In the genomic region with DNA sequence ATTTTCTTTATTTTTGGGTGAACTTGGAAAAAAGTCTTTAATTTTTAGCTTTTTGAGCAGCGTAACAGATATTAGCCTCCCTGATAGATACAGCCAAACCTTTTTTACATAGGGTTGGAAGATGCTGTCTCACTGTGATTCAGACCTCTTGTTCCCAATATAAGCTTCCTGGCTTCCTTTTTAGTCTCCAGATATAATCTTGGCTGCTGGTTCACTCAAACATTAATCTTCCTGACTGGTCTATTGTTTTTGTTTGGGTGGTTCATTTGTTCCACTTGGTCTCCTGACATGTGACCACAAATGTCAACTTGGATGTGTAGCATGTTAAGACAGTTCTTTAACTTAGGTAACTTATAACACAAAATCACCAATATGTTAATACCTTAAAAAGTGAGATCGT, we compare ENCODE assay signal across 24 cellular contexts. TPM values are rescaled to one million over a fixed set of nuclear protein-coding genes. Genes with fewer than 3 reads are reported as not detected.
DNase-seq lines count a peak whose midpoint lies in the region; ATAC-seq, FAIRE-seq and TF ChIP-seq lines count a peak whose summit lies in the region.
"Had no signal": no experiment of that assay in that cellular context is flagged by ENCODE, and none has a peak within 500 bp of the region (broad histone marks: within the 10 kb centered on the region; RNA-seq: fewer than 3 reads in every experiment).

No MANE protein-coding gene starts in this region.

- H2AFZ ChIP-seq in PC-9, result no peak overlapping the region
- H2AFZ ChIP-seq in endothelial cell of umbilical vein (ENCODE audit: low read depth, low read length), result no peak overlapping the region

- H3K4me1 ChIP-seq in PC-9 (replicated peaks; ENCODE audit: insufficient read depth), result no peaks in the 10 kb centered on the region
- peaks cover 31% of the 10 kb centered on the region for H3K4me1 ChIP-seq in endothelial cell of umbilical vein (ENCODE audit: control insufficient read depth, extremely low read depth, insufficient read depth, low read length)

- POLR2A ChIA-PET in PC-9 (lab: Charles Lee; ENCODE audit: unreplicated experiment) (no interaction called here), endothelial cell of umbilical vein (lab: Charles Lee) (no interaction called here)

- no peak overlapping the region for H3K4me3 ChIP-seq in PC-9
- no peak overlapping the region for H3K4me3 ChIP-seq in endothelial cell of umbilical vein (replicated peaks in 1 of 3; ENCODE audit: insufficient read depth in 1 of 3, low read depth in 1 of 3, low read length in 3 of 3)
- H3K4me3 ChIP-seq: gastrocnemius medialis, GM12878 had no signal

- no peaks in the 10 kb centered on the region for H3K9me3 ChIP-seq in PC-9 (ENCODE audit: insufficient read depth, low read depth)
- H3K9me3 ChIP-seq in endothelial cell of umbilical vein (replicated peaks; ENCODE audit: control insufficient read depth, insufficient read depth, low read length), result no peaks in the 10 kb centered on the region
- H3K9me3 ChIP-seq: gastrocnemius medialis had no signal

- H3K79me2 ChIP-seq in PC-9 (ENCODE audit: low read depth) (no peaks in the 10 kb centered on the region), endothelial cell of umbilical vein (ENCODE audit: control insufficient read depth, insufficient read depth, low read length) (peaks cover 2% of the 10 kb centered on the region)

- H4K20me1 ChIP-seq in PC-9 (ENCODE audit: insufficient read depth) (no peaks in the 10 kb centered on the region), endothelial cell of umbilical vein (replicated peaks; ENCODE audit: control insufficient read depth, extremely low read depth, insufficient read depth, low read length) (no peaks in the 10 kb centered on the region)

- no peaks in the 10 kb centered on the region for H3K27me3 Mint-ChIP-seq in nephron (ENCODE audit: low read depth)
- H3K27me3 Mint-ChIP-seq: brain had no signal

- BruUV-seq in PC-9 (replicated peaks; lab: Mats Ljungman, UMichigan) (no TSS peak), endothelial cell of umbilical vein (replicated peaks; lab: Mats Ljungman, UMichigan) (no TSS peak)

- dilution Hi-C loops in endothelial cell of umbilical vein (cut with MboI; ENCODE audit: extremely low pct_ligation_motif_present, low sequenced_read_pairs), result no loop called here

- H3K36me3 ChIP-seq in PC-9 (ENCODE audit: low read depth), result no peaks in the 10 kb centered on the region
- H3K36me3 ChIP-seq in endothelial cell of umbilical vein (ENCODE audit: control insufficient read depth in 2 of 2, extremely low read depth in 1 of 2, insufficient read depth in 2 of 2, low read length in 2 of 2), result no peaks in the 10 kb centered on the region
- H3K36me3 ChIP-seq: gastrocnemius medialis had no signal

- H3K9ac ChIP-seq in endothelial cell of umbilical vein (replicated peaks; ENCODE audit: extremely low read depth, insufficient read depth, low read length), result peak overlapping the region; percentile 63

- H3K27me3 ChIP-seq in PC-9 (ENCODE audit: insufficient read depth, low read depth) (no peaks in the 10 kb centered on the region), endothelial cell of umbilical vein (ENCODE audit: control insufficient read depth in 2 of 2, insufficient read depth in 2 of 2, low read length in 2 of 2) (no peaks in the 10 kb centered on the region)
- H3K27me3 ChIP-seq: gastrocnemius medialis had no signal

- FAIRE-seq in endothelial cell of umbilical vein (lab: Jason Lieb, UNC), result peak; percentile 78
- FAIRE-seq: GM12878, H1, HTR-8/SVneo had no signal

- CTCF ChIA-PET in PC-9 (lab: Charles Lee), result no interaction called here
- CTCF ChIA-PET in endothelial cell of umbilical vein (lab: Charles Lee), result interaction anchor here (0.7 to 1.2 kb wide), 3 partner anchors 9 to 534 kb away, joined by 3 to 4 read pairs (median 3); no protein-coding TSS in a partner anchor

- H3K9me3 Mint-ChIP-seq in nephron, result peaks cover 2% of the 10 kb centered on the region
- H3K9me3 Mint-ChIP-seq: activated T-cell treated with anti-CD3 and anti-CD28 coated beads, Interleukin-2, amount 50 U/mL, for 4 hours; mesothelial cell of epicardium; natural killer cell treated with Interleukin-12 subunit alpha and Interleukin-12 subunit beta and Interleukin-15 and Interleukin-18, amount 100 ng/mL, for 72 hours; stimulated activated effector memory CD8-positive, alpha-beta T cell treated with anti-CD3 and anti-CD28 coated beads, Interleukin-12 subunit alpha, Interleukin-12 subunit beta, amount 100 ng/mL, for 72 hours had no signal

- no peak overlapping the region for H3K4me3 Mint-ChIP-seq in nephron
- H3K4me3 Mint-ChIP-seq: activated T-cell treated with anti-CD3 and anti-CD28 coated beads, Interleukin-2, amount 50 U/mL, for 4 hours; brain; mesothelial cell of epicardium; natural killer cell treated with Interleukin-12 subunit alpha and Interleukin-12 subunit beta and Interleukin-15 and Interleukin-18, amount 100 ng/mL, for 72 hours; stimulated activated effector memory CD8-positive, alpha-beta T cell treated with anti-CD3 and anti-CD28 coated beads, Interleukin-12 subunit alpha, Interleukin-12 subunit beta, amount 100 ng/mL, for 72 hours had no signal

- H3F3A ChIP-seq in PC-9 (ENCODE audit: insufficient read depth, low read depth), result no peaks in the 10 kb centered on the region

- DNase-seq in EH (ENCODE audit: low read depth) (peak; percentile 24), PC-9 (no peak), endothelial cell of umbilical vein (ENCODE audit: low read depth, low spot score) (peak; percentile 90), ecto neural progenitor cell (ENCODE audit: low spot score) (no peak), NCI-H2107 treated with DMSO at 0.1 percent for 48 hours (lab: John Stamatoyannopoulos, UW; ENCODE audit: unreplicated experiment) (no peak), NCI-H526 treated with DMSO at 0.1 percent for 48 hours (lab: John Stamatoyannopoulos, UW) (no peak)
- DNase-seq: activated CD4-positive, CD25-positive, alpha-beta regulatory T cell treated with anti-CD3 and anti-CD28 coated beads, Interleukin-2, amount 50 U/mL, for 72 hours; activated CD8-positive, alpha-beta memory T cell treated with anti-CD3 and anti-CD28 coated beads for 24 hours; activated naive CD4-positive, alpha-beta T cell treated with anti-CD3 and anti-CD28 coated beads, Interleukin-2, amount 50 U/mL, for 16 hours; activated T-cell treated with anti-CD3 and anti-CD28 coated beads, Interleukin-2, amount 50 U/mL, for 4 hours; cortex of kidney; gastrocnemius medialis; NCI-H1048; NCI-H1930 had no signal

- H3K27ac ChIP-seq in PC-9, result 0 out of 2 replicates have a peak overlapping the region, but pooled peaks have one; percentile 10
- H3K27ac ChIP-seq in endothelial cell of umbilical vein (ENCODE audit: insufficient read depth, low read depth, low read length), result peak overlapping the region; percentile 86
- H3K27ac ChIP-seq: gastrocnemius medialis, RWPE1 had no signal

- no peaks in the 10 kb centered on the region for H3K36me3 Mint-ChIP-seq in nephron (ENCODE audit: low read depth)
- H3K36me3 Mint-ChIP-seq: brain; mesothelial cell of epicardium; natural killer cell treated with Interleukin-12 subunit alpha and Interleukin-12 subunit beta and Interleukin-15 and Interleukin-18, amount 100 ng/mL, for 72 hours; stimulated activated effector memory CD8-positive, alpha-beta T cell treated with anti-CD3 and anti-CD28 coated beads, Interleukin-12 subunit alpha, Interleukin-12 subunit beta, amount 100 ng/mL, for 72 hours had no signal

- no peak for ATAC-seq in HG03571 (IDR thresholded peaks at IDR 0.05; ENCODE audit: unreplicated experiment)
- ATAC-seq: activated T-cell treated with anti-CD3 and anti-CD28 coated beads, Interleukin-2, amount 50 U/mL, for 4 hours; gastrocnemius medialis; GM12878; natural killer cell treated with Interleukin-12 subunit alpha and Interleukin-12 subunit beta and Interleukin-15 and Interleukin-18, amount 100 ng/mL, for 72 hours; stimulated activated effector memory CD8-positive, alpha-beta T cell treated with anti-CD3 and anti-CD28 coated beads, Interleukin-12 subunit alpha, Interleukin-12 subunit beta, amount 100 ng/mL, for 72 hours had no signal

- no peaks in the 10 kb centered on the region for H3K9me1 ChIP-seq in endothelial cell of umbilical vein (replicated peaks; ENCODE audit: control insufficient read depth, extremely low read depth, insufficient read depth, low read length)

- H3K4me2 ChIP-seq in PC-9 (no peak overlapping the region), endothelial cell of umbilical vein (ENCODE audit: insufficient read depth, low read length) (peak overlapping the region; percentile 76)

- H3K27ac Mint-ChIP-seq in nephron, result peak overlapping the region in 2 of 3 experiments; percentile 74 to 91
- H3K27ac Mint-ChIP-seq: mesothelial cell of epicardium; natural killer cell treated with Interleukin-12 subunit alpha and Interleukin-12 subunit beta and Interleukin-15 and Interleukin-18, amount 100 ng/mL, for 72 hours; stimulated activated effector memory CD8-positive, alpha-beta T cell treated with anti-CD3 and anti-CD28 coated beads, Interleukin-12 subunit alpha, Interleukin-12 subunit beta, amount 100 ng/mL, for 72 hours had no signal

- no peak for TF ChIP-seq POLR2A in endothelial cell of umbilical vein (IDR thresholded peaks at IDR 0.05; ENCODE audit: low read depth, low read length)

- peaks cover 29% of the 10 kb centered on the region for H3K4me1 Mint-ChIP-seq in nephron
- H3K4me1 Mint-ChIP-seq: stimulated activated effector memory CD8-positive, alpha-beta T cell treated with anti-CD3 and anti-CD28 coated beads, Interleukin-12 subunit alpha, Interleukin-12 subunit beta, amount 100 ng/mL, for 72 hours had no signal

- TF ChIP-seq CTCF in PC-9 (conservative IDR thresholded peaks at IDR 0.05) (no peak), endothelial cell of umbilical vein (IDR thresholded peaks at IDR 0.05; ENCODE audit: extremely low read depth in 1 of 2, insufficient read depth in 1 of 2, low read depth in 1 of 2, low read length in 2 of 2) (no peak), nephron (IDR thresholded peaks at IDR 0.05; ENCODE audit: unreplicated experiment in 3 of 3) (no peak)

- H3K9me2 ChIP-seq in PC-9 (ENCODE audit: insufficient read depth), result no peaks in the 10 kb centered on the region

- intact Hi-C loops in PC-9 (cut with micrococcal nuclease; ENCODE audit: unreplicated experiment), result no loop called here
- intact Hi-C loops in endothelial cell of umbilical vein (cut with micrococcal nuclease), result loop anchor here (5.0 kb wide), 2 partner anchors 469 to 621 kb away; no protein-coding TSS in a partner anchor

TF ChIP-seq in endothelial cell of umbilical vein, 7 proteins besides CTCF, POLR2A, EP300 and RAD21 (continues in another document):
- no peak for TF ChIP-seq EZH2 (IDR thresholded peaks at IDR 0.05; ENCODE audit: borderline replicate concordance, low read depth, low read length, severe bottlenecking)

RNA-seq across cellular contexts. Expression of gene RPA4, which starts 23.0 kb away (rescaled TPM):
- 0.46 and 0.93 TPM in 2 replicates for total RNA-seq in PC-9 (2021)
- 2.1 and 2.3 TPM in 2 replicates for total RNA-seq in endothelial cell of umbilical vein
- polyA plus RNA-seq in endothelial cell of umbilical vein, result 0.32 and 0.40 TPM in 2 replicates
- polyA plus RNA-seq in endothelial cell of umbilical vein (2011; cell fraction: cytosol; rRNA removed), result 0.14 and 0.17 TPM in 2 replicates
- polyA plus RNA-seq in endothelial cell of umbilical vein (2011; cell fraction: nucleus; rRNA removed), result 2.5 and 3.7 TPM in 2 replicates
- polyA plus RNA-seq in endothelial cell of umbilical vein (2012), result 0.30 and 0.50 TPM in 2 replicates
- 5.5 and 5.8 TPM in 2 replicates for polyA minus RNA-seq in endothelial cell of umbilical vein
- polyA minus RNA-seq in endothelial cell of umbilical vein (2011; cell fraction: cytosol; rRNA and poly(A)+ RNA removed), result not detected
- polyA minus RNA-seq in endothelial cell of umbilical vein (2011; cell fraction: nucleus; rRNA and poly(A)+ RNA removed), result 14.8 and 16.7 TPM in 2 replicates

Comparison
In these comparisons a context has a peak if more than half of its experiments do, and no peak if none do; other contexts are left out.
1. DNase-seq: peak in EH (single experiment) and endothelial cell of umbilical vein (single experiment); none in PC-9 (0 of 2), ecto neural progenitor cell (single experiment), NCI-H2107 treated with DMSO at 0.1 percent for 48 hours (single experiment) and NCI-H526 treated with DMSO at 0.1 percent for 48 hours (single experiment).